In the genomic region with DNA sequence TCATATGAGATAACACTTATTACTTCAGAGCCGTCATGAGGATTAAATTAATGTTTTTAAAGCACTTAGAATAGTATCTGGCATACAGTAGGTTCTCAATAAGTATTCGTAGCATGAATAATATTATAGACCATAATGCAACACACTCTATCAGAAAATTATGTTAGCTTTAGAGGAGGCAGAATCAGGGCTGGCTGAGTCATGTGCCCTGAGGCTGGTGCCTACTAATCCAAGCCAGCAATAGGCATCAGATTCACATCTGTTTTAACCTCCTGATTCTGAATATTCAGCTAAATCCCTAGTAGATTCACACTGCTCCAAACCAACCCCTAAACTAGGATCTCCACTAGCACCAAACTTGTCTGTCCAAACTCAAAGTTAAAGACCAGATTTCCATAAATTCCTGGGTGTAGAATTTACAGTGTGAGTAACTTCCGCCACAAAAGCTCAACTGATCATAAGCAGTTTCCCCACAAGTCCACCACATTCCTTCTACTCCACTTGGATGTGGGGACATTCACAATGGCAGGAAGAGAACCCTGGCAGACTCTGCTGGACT, we compare ENCODE assay signal across 20 cellular contexts.
DNase-seq lines count a peak whose midpoint lies in the region; FAIRE-seq and TF ChIP-seq lines count a peak whose summit lies in the region.
"Had no signal": no experiment of that assay in that cellular context is flagged by ENCODE, and none has a peak within 500 bp of the region (broad histone marks: within the 10 kb centered on the region; RNA-seq: fewer than 3 reads in every experiment).

No MANE protein-coding gene starts in this region.

- H3K4me3 ChIP-seq in PC-9: no peak overlapping the region
- H3K4me3 ChIP-seq in bronchial epithelial cell (ENCODE audit: low read depth, low read length): no peak overlapping the region
- H3K4me3 ChIP-seq: colonic mucosa had no signal

- FAIRE-seq in bronchial epithelial cell (lab: Jason Lieb, UNC) (no peak), GM12892 (lab: Jason Lieb, UNC) (no peak)
- FAIRE-seq: endothelial cell of umbilical vein, GM18507, HepG2 had no signal

- 0 out of 2 replicates have a peak, but pooled peaks cover 8% of the 10 kb centered on the region for H3K9me3 ChIP-seq in PC-9 (ENCODE audit: insufficient read depth, low read depth)
- H3K9me3 ChIP-seq: colonic mucosa had no signal

- intact Hi-C loops in PC-9 (cut with micrococcal nuclease; ENCODE audit: unreplicated experiment): loop anchor here (10.0 kb wide), 2 partner anchors 583 to 1503 kb away; no protein-coding TSS in a partner anchor

- no peak overlapping the region for H3K4me2 ChIP-seq in PC-9

- POLR2A ChIA-PET in PC-9 (lab: Charles Lee; ENCODE audit: unreplicated experiment): no interaction called here

- H3F3A ChIP-seq in PC-9 (ENCODE audit: insufficient read depth, low read depth): peaks cover 9% of the 10 kb centered on the region; the same call in 1 of the 2 replicates

- no peak overlapping the region for H3K27ac ChIP-seq in PC-9
- H3K27ac ChIP-seq: colonic mucosa, parathyroid adenoma had no signal

- H3K9me2 ChIP-seq in PC-9 (ENCODE audit: insufficient read depth): no peaks in the 10 kb centered on the region

- H2AFZ ChIP-seq in PC-9: no peak overlapping the region
- H2AFZ ChIP-seq: parathyroid adenoma had no signal

- H4K20me1 ChIP-seq in PC-9 (ENCODE audit: insufficient read depth): no peaks in the 10 kb centered on the region

- no peak for TF ChIP-seq POLR2A in GM12892 (IDR thresholded peaks at IDR 0.05; ENCODE audit: low read depth, low read length)

- no peaks in the 10 kb centered on the region for H3K79me2 ChIP-seq in PC-9 (ENCODE audit: low read depth)
- H3K79me2 ChIP-seq: parathyroid adenoma had no signal

- CTCF ChIA-PET in PC-9 (lab: Charles Lee): no interaction called here

- no TSS peak for BruUV-seq in PC-9 (replicated peaks; lab: Mats Ljungman, UMichigan)

- TF ChIP-seq CTCF in PC-9 (conservative IDR thresholded peaks at IDR 0.05): no peak
- TF ChIP-seq CTCF in bronchial epithelial cell (IDR thresholded peaks at IDR 0.05; ENCODE audit: insufficient read depth, low read length, severe bottlenecking): no peak

- H3K27me3 ChIP-seq in PC-9 (ENCODE audit: insufficient read depth, low read depth) (no peaks in the 10 kb centered on the region), bronchial epithelial cell (ENCODE audit: control insufficient read depth, insufficient read depth, low read length) (no peaks in the 10 kb centered on the region)
- H3K27me3 ChIP-seq: colonic mucosa had no signal

- DNase-seq in COLO829 (ENCODE audit: low spot score): peak; percentile 41
- DNase-seq in PC-9: peak; percentile 40 to 47
- DNase-seq in bronchial epithelial cell (ENCODE audit: low read depth): peak; percentile 60
- peak; percentile 15 for DNase-seq in kidney tubule cell (ENCODE audit: low spot score)
- no peak for DNase-seq in pons (ENCODE audit: low spot score)
- no peak for DNase-seq in GM12892 (ENCODE audit: insufficient read length)
- no peak for DNase-seq in stimulated activated CD4-positive, alpha-beta T cell treated with anti-CD3 and anti-CD28 coated beads, Interleukin-12 subunit alpha, Interleukin-12 subunit beta, amount 100 ng/mL, for 4 hours
- no peak for DNase-seq in activated naive CD4-positive, alpha-beta T cell treated with Interleukin-2 at 50 U/mL for 16 hours
- DNase-seq: activated CD4-positive, alpha-beta T cell treated with anti-CD3 and anti-CD28 coated beads for 4 hours; colonic mucosa; left cardiac atrium; naive thymus-derived CD8-positive, alpha-beta T cell; NCI-H1417; NCI-H524 treated with DMSO at 0.1 percent for 48 hours; stimulated activated naive CD4-positive, alpha-beta T cell; T-cell had no signal

- H3K36me3 ChIP-seq in PC-9 (ENCODE audit: low read depth) (no peaks in the 10 kb centered on the region), bronchial epithelial cell (ENCODE audit: control insufficient read depth, insufficient read depth, low read length) (no peaks in the 10 kb centered on the region)
- H3K36me3 ChIP-seq: colonic mucosa had no signal

- peaks cover 10% of the 10 kb centered on the region; the same call in 1 of the 2 replicates for H3K4me1 ChIP-seq in PC-9 (replicated peaks; ENCODE audit: insufficient read depth)
- H3K4me1 ChIP-seq: colonic mucosa, parathyroid adenoma had no signal

Comparison
In these comparisons a context has a peak if more than half of its experiments do, and no peak if none do; other contexts are left out.
1. DNase-seq: peak in COLO829 (single experiment), PC-9 (2 of 2), bronchial epithelial cell (single experiment) and kidney tubule cell (single experiment); none in pons (single experiment), GM12892 (single experiment), stimulated activated CD4-positive, alpha-beta T cell treated with anti-CD3 and anti-CD28 coated beads, Interleukin-12 subunit alpha, Interleukin-12 subunit beta, amount 100 ng/mL, for 4 hours (single experiment) and activated naive CD4-positive, alpha-beta T cell treated with Interleukin-2 at 50 U/mL for 16 hours (single experiment).